Comparison of ENCODE assay signal across 8 cellular contexts in genomic region chr5:58724992-58725391, GRCh38.
"Had no signal": no experiment of that assay in that cellular context is flagged by ENCODE, and none has a peak within 500 bp of the region (broad histone marks: within the 10 kb centered on the region; RNA-seq: fewer than 3 reads in every experiment).

No MANE protein-coding gene starts in this region.

- H3K4me3 ChIP-seq: GM23338, K562 had no signal

- H3K4me2 ChIP-seq: GM23338 had no signal

- DNase-seq: H9, HCEC 1CT, HFFc6, IMR-90, KG1 had no signal

- H3K4me3 Mint-ChIP-seq: GM23338, H9, HFFc6 had no signal

- H3K27ac Mint-ChIP-seq: GM23338, H9, HFFc6 had no signal

- H3K27ac ChIP-seq: HL-60 had no signal
